Comparison of ENCODE assay signal across 1 cellular context in the genomic region with DNA sequence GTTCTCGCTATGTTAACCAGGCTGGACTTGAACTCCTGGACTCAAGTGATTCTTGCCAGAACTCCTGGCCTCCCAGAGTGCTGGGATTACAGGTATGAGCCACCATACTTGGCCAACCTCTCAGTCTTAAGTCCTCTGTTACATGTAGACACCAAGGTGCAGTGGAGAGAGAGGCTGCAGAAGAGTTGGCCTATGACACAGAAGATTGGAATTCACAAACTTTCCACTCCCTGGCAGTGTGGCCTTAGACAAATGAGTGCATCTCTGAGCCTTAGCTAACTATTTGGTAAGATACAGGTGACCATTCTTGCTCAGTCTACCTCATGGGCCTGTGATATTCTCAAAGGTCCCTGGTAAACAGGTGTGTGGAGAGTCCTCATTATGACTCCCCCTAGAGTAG.
TF ChIP-seq lines count a peak whose summit lies in the region.

No MANE protein-coding gene starts in this region.

TF ChIP-seq in H1, 55 proteins besides CTCF, POLR2A, EP300 and RAD21:
- no peak for TF ChIP-seq EGR1 (IDR thresholded peaks at IDR 0.05; ENCODE audit: borderline replicate concordance, low read depth, low read length)
- no peak for TF ChIP-seq SRF (IDR thresholded peaks at IDR 0.05; ENCODE audit: low read depth, low read length)
- no peak for TF ChIP-seq KDM4A (IDR thresholded peaks at IDR 0.05; ENCODE audit: low read depth, low read length, severe bottlenecking)
- no peak for TF ChIP-seq MAFK (IDR thresholded peaks at IDR 0.05; ENCODE audit: low read depth, low read length)
- TF ChIP-seq BCL11A (IDR thresholded peaks at IDR 0.05; ENCODE audit: low read depth in 2 of 2, low read length in 2 of 2): no peak
- TF ChIP-seq CEBPB (IDR thresholded peaks at IDR 0.05; ENCODE audit: low read depth, low read length): no peak
- no peak for TF ChIP-seq CHD1 (IDR thresholded peaks at IDR 0.05; ENCODE audit: low read depth, low read length)
- TF ChIP-seq CHD7 (IDR thresholded peaks at IDR 0.05; ENCODE audit: insufficient replicate concordance, low read length): no peak
- TF ChIP-seq CREB1 (IDR thresholded peaks at IDR 0.05): no peak
- TF ChIP-seq TEAD4 (IDR thresholded peaks at IDR 0.05; ENCODE audit: low read depth, low read length): no peak
- no peak for TF ChIP-seq RXRA (IDR thresholded peaks at IDR 0.05; ENCODE audit: insufficient read depth, low read depth, low read length)
- TF ChIP-seq RNF2 (IDR thresholded peaks at IDR 0.05; ENCODE audit: borderline replicate concordance, low read depth, low read length, missing control alignments, poor library complexity, severe bottlenecking): no peak
- no peak for TF ChIP-seq RBBP5 (IDR thresholded peaks at IDR 0.05; ENCODE audit: borderline replicate concordance, low read depth, low read length)
- TF ChIP-seq TAF1 (IDR thresholded peaks at IDR 0.05; ENCODE audit: low read depth, low read length): no peak
- TF ChIP-seq, protein P1, sequence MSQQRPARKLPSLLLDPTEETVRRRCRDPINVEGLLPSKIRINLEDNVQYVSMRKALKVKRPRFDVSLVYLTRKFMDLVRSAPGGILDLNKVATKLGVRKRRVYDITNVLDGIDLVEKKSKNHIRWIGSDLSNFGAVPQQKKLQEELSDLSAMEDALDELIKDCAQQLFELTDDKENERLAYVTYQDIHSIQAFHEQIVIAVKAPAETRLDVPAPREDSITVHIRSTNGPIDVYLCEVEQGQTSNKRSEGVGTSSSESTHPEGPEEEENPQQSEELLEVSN (IDR thresholded peaks at IDR 0.05): no peak
- no peak for TF ChIP-seq CBX8 (IDR thresholded peaks at IDR 0.05; ENCODE audit: borderline replicate concordance, low read depth, low read length)
- no peak for TF ChIP-seq POU5F1 (IDR thresholded peaks at IDR 0.05; ENCODE audit: low read depth, low read length)
- TF ChIP-seq TAF7 (optimal IDR thresholded peaks at IDR 0.05; ENCODE audit: borderline replicate concordance, low read depth, low read length): no peak
- no peak for TF ChIP-seq SIX5 (IDR thresholded peaks at IDR 0.05; ENCODE audit: low read depth, low read length)
